In genomic region chr4:185039508-185040273, GRCh38 we compare ENCODE assay signal across 8 cellular contexts. TPM values are rescaled to one million over a fixed set of nuclear protein-coding genes. Genes with fewer than 3 reads are reported as not detected.
A peak's percentile ranks its signal among the peaks of the same experiment; 100 is the strongest.
DNase-seq lines count a peak whose midpoint lies in the region; ATAC-seq, FAIRE-seq and TF ChIP-seq lines count a peak whose summit lies in the region.

No MANE protein-coding gene starts in this region.

- no peaks in the 10 kb centered on the region for H3K4me1 ChIP-seq in endothelial cell of umbilical vein (ENCODE audit: control insufficient read depth, extremely low read depth, insufficient read depth, low read length)
- peaks cover 0 to 7% (median 1%) of the 10 kb centered on the region in 4 donors for H3K4me1 ChIP-seq in transverse colon

- in situ Hi-C loops in transverse colon (cut with MboI; ENCODE audit: low pct_ligation_motif_present in 1 of 4, low pct_unique_long_range_greater_than_20kb in 1 of 4, low sequenced_read_pairs in 3 of 4), result loop anchor here in 3 of 4 donors (5.0 to 10.0 kb wide), 2 partner anchors 93 to 95 kb away; no protein-coding TSS in a partner anchor

- FAIRE-seq in GM12891 (lab: Jason Lieb, UNC) (peak; percentile 88), endothelial cell of umbilical vein (lab: Jason Lieb, UNC) (peak; percentile 42)

- peak; percentile 83 for ATAC-seq in HG03095 (IDR thresholded peaks at IDR 0.05; ENCODE audit: unreplicated experiment)
- ATAC-seq in activated CD8-positive, alpha-beta T cell treated with anti-CD3 and anti-CD28 coated beads for 36 hours, result peak; percentile 95
- peak; percentile 76 to 77 for ATAC-seq in naive thymus-derived CD8-positive, alpha-beta T cell

- no peak for TF ChIP-seq EP300 in transverse colon (IDR thresholded peaks at IDR 0.05; ENCODE audit: low read depth)

- H3K9me1 ChIP-seq in endothelial cell of umbilical vein (replicated peaks; ENCODE audit: control insufficient read depth, extremely low read depth, insufficient read depth, low read length), result no peaks in the 10 kb centered on the region

- H3K36me3 ChIP-seq in endothelial cell of umbilical vein (ENCODE audit: control insufficient read depth in 2 of 2, extremely low read depth in 1 of 2, insufficient read depth in 2 of 2, low read length in 2 of 2), result no peaks in the 10 kb centered on the region
- no peaks in the 10 kb centered on the region for H3K36me3 ChIP-seq in transverse colon

- H3K27ac ChIP-seq in endothelial cell of umbilical vein (ENCODE audit: insufficient read depth, low read depth, low read length) (no peak overlapping the region), transverse colon (no peak overlapping the region)

- BruUV-seq in endothelial cell of umbilical vein (replicated peaks; lab: Mats Ljungman, UMichigan), result no TSS peak

- CTCF ChIA-PET in AG04449 (lab: Yijun Ruan, JAX) (interaction anchor here (0.6 to 4.2 kb wide), 24 partner anchors 9 to 998 kb away, joined by 3 to 66 read pairs (median 5); partner anchors contain the start of gene SLC25A4), endothelial cell of umbilical vein (lab: Charles Lee) (interaction anchor here (0.6 to 8.1 kb wide), 41 partner anchors 9 to 1098 kb away, joined by 3 to 295 read pairs (median 5); partner anchors contain the start of gene TLR3)
- CTCF ChIA-PET in activated CD8-positive, alpha-beta T cell treated with anti-CD3 and anti-CD28 coated beads for 36 hours (lab: Charles Lee), result interaction anchor here (0.6 to 6.5 kb wide), 29 partner anchors 8 to 998 kb away, joined by 3 to 78 read pairs (median 4); partner anchors contain the start of gene SLC25A4

- H3K4me3 ChIP-seq in AG04449 (ENCODE audit: low read depth, low read length) (peak overlapping the region; percentile 36), endothelial cell of umbilical vein (replicated peaks in 1 of 3; ENCODE audit: insufficient read depth in 1 of 3, low read depth in 1 of 3, low read length in 3 of 3) (no peak overlapping the region), transverse colon (no peak overlapping the region)

- 13 to 23% methylated on average over 15 of the region's 15 CpGs for WGBS in transverse colon (ENCODE audit: low coverage in 1 of 2), 2 donors

- H3K36me3 Mint-ChIP-seq in activated CD8-positive, alpha-beta T cell treated with anti-CD3 and anti-CD28 coated beads for 36 hours (ENCODE audit: low read depth), result no peaks in the 10 kb centered on the region
- H3K36me3 Mint-ChIP-seq in naive thymus-derived CD8-positive, alpha-beta T cell, result peaks cover 0 to 9% (median 0%) of the 10 kb centered on the region in 3 donors

- dilution Hi-C loops in endothelial cell of umbilical vein (cut with MboI; ENCODE audit: extremely low pct_ligation_motif_present, low sequenced_read_pairs), result no loop called here

- peak overlapping the region; percentile 71 for H3K4me3 Mint-ChIP-seq in activated CD8-positive, alpha-beta T cell treated with anti-CD3 and anti-CD28 coated beads for 36 hours
- H3K4me3 Mint-ChIP-seq in naive thymus-derived CD8-positive, alpha-beta T cell, result peak overlapping the region in 4 of 10 donors; percentile 10 to 61 (median 44)

- no peaks in the 10 kb centered on the region for H3K79me2 ChIP-seq in endothelial cell of umbilical vein (ENCODE audit: control insufficient read depth, insufficient read depth, low read length)

- H3K27me3 Mint-ChIP-seq in activated CD8-positive, alpha-beta T cell treated with anti-CD3 and anti-CD28 coated beads for 36 hours, result peaks cover 4% of the 10 kb centered on the region
- H3K27me3 Mint-ChIP-seq in naive thymus-derived CD8-positive, alpha-beta T cell, result peaks cover 6 to 34% (median 15%) of the 10 kb centered on the region in 5 donors

- intact Hi-C loops in activated CD8-positive, alpha-beta T cell treated with anti-CD3 and anti-CD28 coated beads for 36 hours (cut with micrococcal nuclease), result loop anchor here (2.0 to 5.0 kb wide), 2 partner anchors 53 to 95 kb away; no protein-coding TSS in a partner anchor
- intact Hi-C loops in endothelial cell of umbilical vein (cut with micrococcal nuclease) (loop anchor here (1.0 to 10.0 kb wide), 5 partner anchors 57 to 999 kb away; no protein-coding TSS in a partner anchor), transverse colon (cut with DNase I; ENCODE audit: low total_unique reads) (loop anchor here (5.0 kb wide), 1 partner anchor 98 kb away; no protein-coding TSS in a partner anchor)

- peak overlapping the region; percentile 81 for H3K27ac Mint-ChIP-seq in activated CD8-positive, alpha-beta T cell treated with anti-CD3 and anti-CD28 coated beads for 36 hours
- H3K27ac Mint-ChIP-seq in naive thymus-derived CD8-positive, alpha-beta T cell, result no peak overlapping the region

- H4K20me1 ChIP-seq in endothelial cell of umbilical vein (replicated peaks; ENCODE audit: control insufficient read depth, extremely low read depth, insufficient read depth, low read length), result no peaks in the 10 kb centered on the region

- TF ChIP-seq CTCF in AG04449 (IDR thresholded peaks at IDR 0.05; ENCODE audit: insufficient read depth, low read length, missing control alignments) (peak; percentile 58), endothelial cell of umbilical vein (IDR thresholded peaks at IDR 0.05; ENCODE audit: extremely low read depth in 1 of 2, insufficient read depth in 1 of 2, low read depth in 1 of 2, low read length in 2 of 2) (peak; percentile 73 to 76), transverse colon (IDR thresholded peaks at IDR 0.05) (peak; percentile 73 to 82 (median 78))
- TF ChIP-seq CTCF in activated CD8-positive, alpha-beta T cell treated with anti-CD3 and anti-CD28 coated beads for 36 hours (IDR thresholded peaks at IDR 0.05), result peak; percentile 77

- POLR2A ChIA-PET in AG04449 (lab: Yijun Ruan, JAX) (no interaction called here), endothelial cell of umbilical vein (lab: Charles Lee) (interaction anchor here (0.7 to 1.5 kb wide), 2 partner anchors 95 to 733 kb away, joined by 3 to 5 read pairs; no protein-coding TSS in a partner anchor)
- POLR2A ChIA-PET in activated CD8-positive, alpha-beta T cell treated with anti-CD3 and anti-CD28 coated beads for 36 hours (lab: Charles Lee), result interaction anchor here (1.0 to 1.2 kb wide), 2 partner anchors 11 to 103 kb away, joined by 3 read pairs; partner anchors contain the start of gene SLC25A4
- POLR2A ChIA-PET in naive thymus-derived CD8-positive, alpha-beta T cell (lab: Charles Lee), result interaction anchor here (1.0 kb wide), 1 partner anchor 95 kb away, joined by 3 read pairs; no protein-coding TSS in a partner anchor

- peaks cover 0 to 3% of the 10 kb centered on the region in 2 experiments for H3K27me3 ChIP-seq in endothelial cell of umbilical vein (ENCODE audit: control insufficient read depth in 2 of 2, insufficient read depth in 2 of 2, low read length in 2 of 2)
- no peaks in the 10 kb centered on the region for H3K27me3 ChIP-seq in transverse colon

- no peaks in the 10 kb centered on the region for H3K9me3 Mint-ChIP-seq in activated CD8-positive, alpha-beta T cell treated with anti-CD3 and anti-CD28 coated beads for 36 hours
- H3K9me3 Mint-ChIP-seq in naive thymus-derived CD8-positive, alpha-beta T cell, result peaks cover 0 to 18% (median 0%) of the 10 kb centered on the region in 9 donors

- peak; percentile 5 for DNase-seq in AG04449 (ENCODE audit: low read depth, low spot score)
- peak; percentile 42 for DNase-seq in GM12891 (ENCODE audit: insufficient read length, low spot score)
- peak; percentile 34 for DNase-seq in NCI-H526 treated with DMSO at 0.1 percent for 48 hours (lab: John Stamatoyannopoulos, UW)
- peak; percentile 67 for DNase-seq in activated CD8-positive, alpha-beta T cell treated with anti-CD3 and anti-CD28 coated beads for 36 hours
- peak; percentile 68 for DNase-seq in endothelial cell of umbilical vein (ENCODE audit: low read depth, low spot score)
- DNase-seq in naive thymus-derived CD8-positive, alpha-beta T cell, result peak in 9 of 10 donors; percentile 17 to 68 (median 44)
- peak; percentile 33 for DNase-seq in transverse colon

- H3K4me2 ChIP-seq in endothelial cell of umbilical vein (ENCODE audit: insufficient read depth, low read length), result peak overlapping the region; percentile 18

- H3K4me1 Mint-ChIP-seq in activated CD8-positive, alpha-beta T cell treated with anti-CD3 and anti-CD28 coated beads for 36 hours (ENCODE audit: low read depth), result peaks cover 12% of the 10 kb centered on the region
- H3K4me1 Mint-ChIP-seq in naive thymus-derived CD8-positive, alpha-beta T cell, result peaks cover 3 to 7% (median 4%) of the 10 kb centered on the region in 4 donors

- no peaks in the 10 kb centered on the region for H3K9me3 ChIP-seq in endothelial cell of umbilical vein (replicated peaks; ENCODE audit: control insufficient read depth, insufficient read depth, low read length)
- H3K9me3 ChIP-seq in transverse colon, result no peaks in the 10 kb centered on the region

- TF ChIP-seq POLR2A in GM12891 (IDR thresholded peaks at IDR 0.05; ENCODE audit: low read depth, low read length), result no peak
- no peak for TF ChIP-seq POLR2A in endothelial cell of umbilical vein (IDR thresholded peaks at IDR 0.05; ENCODE audit: low read depth, low read length)
- TF ChIP-seq POLR2A in transverse colon (IDR thresholded peaks at IDR 0.05), result no peak

- peak overlapping the region; percentile 21 for H2AFZ ChIP-seq in endothelial cell of umbilical vein (ENCODE audit: low read depth, low read length)

- H3K9ac ChIP-seq in endothelial cell of umbilical vein (replicated peaks; ENCODE audit: extremely low read depth, insufficient read depth, low read length), result no peak overlapping the region

TF ChIP-seq in GM12891, 5 proteins besides CTCF, POLR2A, EP300 and RAD21 (continues in another document):
- TF ChIP-seq TAF1 (IDR thresholded peaks at IDR 0.05; ENCODE audit: low read depth, low read length) (no peak), POU2F2 (IDR thresholded peaks at IDR 0.05; ENCODE audit: low read depth, low read length) (no peak)

TF ChIP-seq in endothelial cell of umbilical vein, 7 proteins besides CTCF, POLR2A, EP300 and RAD21 (continues in another document):
- TF ChIP-seq EZH2 (IDR thresholded peaks at IDR 0.05; ENCODE audit: borderline replicate concordance, low read depth, low read length, severe bottlenecking), result no peak

RNA-seq across cellular contexts. Expression of gene HELT, which starts 21.4 kb away (rescaled TPM):
- polyA plus RNA-seq in GM12891 (2012; ENCODE audit: low read depth, missing spikeins), result not detected
- total RNA-seq in activated CD8-positive, alpha-beta T cell treated with anti-CD3 and anti-CD28 coated beads for 36 hours, result not detected
- total RNA-seq in endothelial cell of umbilical vein (not detected in 2 replicates), transverse colon (not detected)
- polyA plus RNA-seq in endothelial cell of umbilical vein, result not detected in 2 replicates
- polyA plus RNA-seq in endothelial cell of umbilical vein (2011; cell fraction: cytosol; rRNA removed), result not detected in 2 replicates
- not detected in 2 replicates for polyA plus RNA-seq in endothelial cell of umbilical vein (2011; cell fraction: nucleus; rRNA removed)
- polyA plus RNA-seq in endothelial cell of umbilical vein (2012), result not detected in 2 replicates
- polyA minus RNA-seq in endothelial cell of umbilical vein, result not detected in 2 replicates
- polyA minus RNA-seq in endothelial cell of umbilical vein (2011; cell fraction: cytosol; rRNA and poly(A)+ RNA removed), result not detected
- polyA minus RNA-seq in endothelial cell of umbilical vein (2011; cell fraction: nucleus; rRNA and poly(A)+ RNA removed), result not detected in 2 replicates
- not detected for total RNA-seq in naive thymus-derived CD8-positive, alpha-beta T cell
- not detected for polyA plus RNA-seq in naive thymus-derived CD8-positive, alpha-beta T cell

Comparison
In these comparisons a context has a peak if more than half of its experiments do, and no peak if none do; other contexts are left out.
1. DNase-seq: peak in every context shown above with its lines; median percentile 68 in endothelial cell of umbilical vein; 67 in activated CD8-positive, alpha-beta T cell treated with anti-CD3 and anti-CD28 coated beads for 36 hours; 44 in naive thymus-derived CD8-positive, alpha-beta T cell; 42 in GM12891; 34 in NCI-H526 treated with DMSO at 0.1 percent for 48 hours; 33 in transverse colon; 5 in AG04449.